ENCODE assay signal across 1 cellular context in the genomic region with DNA sequence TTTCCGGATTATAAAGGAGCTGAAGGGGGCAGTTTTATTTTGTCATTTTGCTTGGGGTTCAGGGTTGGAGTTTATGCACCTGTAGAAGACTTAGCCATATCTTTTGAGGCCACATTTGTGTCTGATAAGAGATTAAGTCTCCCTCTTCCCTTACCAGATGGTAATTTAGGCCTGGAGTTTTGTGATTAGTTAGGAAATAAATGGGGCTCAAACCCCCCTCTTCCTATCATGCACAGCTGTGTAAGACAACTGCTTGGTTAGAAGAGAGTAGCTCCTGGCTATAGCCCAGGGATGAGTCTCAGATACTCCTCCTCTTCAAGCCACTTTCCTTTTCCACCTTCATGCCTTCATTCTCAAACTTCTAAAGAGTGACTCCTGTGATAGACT.
TF ChIP-seq lines count a peak whose summit lies in the region.

No MANE protein-coding gene starts in this region.

TF ChIP-seq in GM12878, 131 proteins besides CTCF, POLR2A, EP300 and RAD21 (continued from another document):
- no peak for TF ChIP-seq MYC (IDR thresholded peaks at IDR 0.05; ENCODE audit: insufficient read depth, insufficient read length, insufficient replicate concordance, low read length, severe bottlenecking)
- no peak for TF ChIP-seq GABPA (IDR thresholded peaks at IDR 0.05; ENCODE audit: low read depth)
- no peak for TF ChIP-seq JUNB (IDR thresholded peaks at IDR 0.05)
- TF ChIP-seq GATAD2B (conservative IDR thresholded peaks at IDR 0.05; ENCODE audit: low read depth), result no peak
- TF ChIP-seq BACH1 (IDR thresholded peaks at IDR 0.05; ENCODE audit: borderline replicate concordance), result no peak
- TF ChIP-seq, protein P1, sequence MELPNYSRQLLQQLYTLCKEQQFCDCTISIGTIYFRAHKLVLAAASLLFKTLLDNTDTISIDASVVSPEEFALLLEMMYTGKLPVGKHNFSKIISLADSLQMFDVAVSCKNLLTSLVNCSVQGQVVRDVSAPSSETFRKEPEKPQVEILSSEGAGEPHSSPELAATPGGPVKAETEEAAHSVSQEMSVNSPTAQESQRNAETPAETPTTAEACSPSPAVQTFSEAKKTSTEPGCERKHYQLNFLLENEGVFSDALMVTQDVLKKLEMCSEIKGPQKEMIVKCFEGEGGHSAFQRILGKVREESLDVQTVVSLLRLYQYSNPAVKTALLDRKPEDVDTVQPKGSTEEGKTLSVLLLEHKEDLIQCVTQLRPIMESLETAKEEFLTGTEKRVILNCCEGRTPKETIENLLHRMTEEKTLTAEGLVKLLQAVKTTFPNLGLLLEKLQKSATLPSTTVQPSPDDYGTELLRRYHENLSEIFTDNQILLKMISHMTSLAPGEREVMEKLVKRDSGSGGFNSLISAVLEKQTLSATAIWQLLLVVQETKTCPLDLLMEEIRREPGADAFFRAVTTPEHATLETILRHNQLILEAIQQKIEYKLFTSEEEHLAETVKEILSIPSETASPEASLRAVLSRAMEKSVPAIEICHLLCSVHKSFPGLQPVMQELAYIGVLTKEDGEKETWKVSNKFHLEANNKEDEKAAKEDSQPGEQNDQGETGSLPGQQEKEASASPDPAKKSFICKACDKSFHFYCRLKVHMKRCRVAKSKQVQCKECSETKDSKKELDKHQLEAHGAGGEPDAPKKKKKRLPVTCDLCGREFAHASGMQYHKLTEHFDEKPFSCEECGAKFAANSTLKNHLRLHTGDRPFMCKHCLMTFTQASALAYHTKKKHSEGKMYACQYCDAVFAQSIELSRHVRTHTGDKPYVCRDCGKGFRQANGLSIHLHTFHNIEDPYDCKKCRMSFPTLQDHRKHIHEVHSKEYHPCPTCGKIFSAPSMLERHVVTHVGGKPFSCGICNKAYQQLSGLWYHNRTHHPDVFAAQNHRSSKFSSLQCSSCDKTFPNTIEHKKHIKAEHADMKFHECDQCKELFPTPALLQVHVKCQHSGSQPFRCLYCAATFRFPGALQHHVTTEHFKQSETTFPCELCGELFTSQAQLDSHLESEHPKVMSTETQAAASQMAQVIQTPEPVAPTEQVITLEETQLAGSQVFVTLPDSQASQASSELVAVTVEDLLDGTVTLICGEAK (IDR thresholded peaks at IDR 0.05; ENCODE audit: borderline replicate concordance), result no peak
- TF ChIP-seq CEBPB (IDR thresholded peaks at IDR 0.05; ENCODE audit: borderline replicate concordance in 1 of 2, low read depth in 2 of 2, low read length in 2 of 2), result no peak
- no peak for TF ChIP-seq MTA3 (IDR thresholded peaks at IDR 0.05; ENCODE audit: borderline replicate concordance, low read length)
- no peak for TF ChIP-seq ZNF384 (IDR thresholded peaks at IDR 0.05; ENCODE audit: borderline replicate concordance, low read depth, low read length)
- TF ChIP-seq MTA2 (IDR thresholded peaks at IDR 0.05; ENCODE audit: low read depth), result no peak
- TF ChIP-seq, protein P2, sequence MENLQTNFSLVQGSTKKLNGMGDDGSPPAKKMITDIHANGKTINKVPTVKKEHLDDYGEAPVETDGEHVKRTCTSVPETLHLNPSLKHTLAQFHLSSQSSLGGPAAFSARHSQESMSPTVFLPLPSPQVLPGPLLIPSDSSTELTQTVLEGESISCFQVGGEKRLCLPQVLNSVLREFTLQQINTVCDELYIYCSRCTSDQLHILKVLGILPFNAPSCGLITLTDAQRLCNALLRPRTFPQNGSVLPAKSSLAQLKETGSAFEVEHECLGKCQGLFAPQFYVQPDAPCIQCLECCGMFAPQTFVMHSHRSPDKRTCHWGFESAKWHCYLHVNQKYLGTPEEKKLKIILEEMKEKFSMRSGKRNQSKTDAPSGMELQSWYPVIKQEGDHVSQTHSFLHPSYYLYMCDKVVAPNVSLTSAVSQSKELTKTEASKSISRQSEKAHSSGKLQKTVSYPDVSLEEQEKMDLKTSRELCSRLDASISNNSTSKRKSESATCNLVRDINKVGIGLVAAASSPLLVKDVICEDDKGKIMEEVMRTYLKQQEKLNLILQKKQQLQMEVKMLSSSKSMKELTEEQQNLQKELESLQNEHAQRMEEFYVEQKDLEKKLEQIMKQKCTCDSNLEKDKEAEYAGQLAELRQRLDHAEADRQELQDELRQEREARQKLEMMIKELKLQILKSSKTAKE (IDR thresholded peaks at IDR 0.05; ENCODE audit: low read depth, poor library complexity, severe bottlenecking), result no peak
- TF ChIP-seq WRNIP1 (IDR thresholded peaks at IDR 0.05; ENCODE audit: borderline replicate concordance, low read depth, low read length), result no peak
- TF ChIP-seq, protein P3, sequence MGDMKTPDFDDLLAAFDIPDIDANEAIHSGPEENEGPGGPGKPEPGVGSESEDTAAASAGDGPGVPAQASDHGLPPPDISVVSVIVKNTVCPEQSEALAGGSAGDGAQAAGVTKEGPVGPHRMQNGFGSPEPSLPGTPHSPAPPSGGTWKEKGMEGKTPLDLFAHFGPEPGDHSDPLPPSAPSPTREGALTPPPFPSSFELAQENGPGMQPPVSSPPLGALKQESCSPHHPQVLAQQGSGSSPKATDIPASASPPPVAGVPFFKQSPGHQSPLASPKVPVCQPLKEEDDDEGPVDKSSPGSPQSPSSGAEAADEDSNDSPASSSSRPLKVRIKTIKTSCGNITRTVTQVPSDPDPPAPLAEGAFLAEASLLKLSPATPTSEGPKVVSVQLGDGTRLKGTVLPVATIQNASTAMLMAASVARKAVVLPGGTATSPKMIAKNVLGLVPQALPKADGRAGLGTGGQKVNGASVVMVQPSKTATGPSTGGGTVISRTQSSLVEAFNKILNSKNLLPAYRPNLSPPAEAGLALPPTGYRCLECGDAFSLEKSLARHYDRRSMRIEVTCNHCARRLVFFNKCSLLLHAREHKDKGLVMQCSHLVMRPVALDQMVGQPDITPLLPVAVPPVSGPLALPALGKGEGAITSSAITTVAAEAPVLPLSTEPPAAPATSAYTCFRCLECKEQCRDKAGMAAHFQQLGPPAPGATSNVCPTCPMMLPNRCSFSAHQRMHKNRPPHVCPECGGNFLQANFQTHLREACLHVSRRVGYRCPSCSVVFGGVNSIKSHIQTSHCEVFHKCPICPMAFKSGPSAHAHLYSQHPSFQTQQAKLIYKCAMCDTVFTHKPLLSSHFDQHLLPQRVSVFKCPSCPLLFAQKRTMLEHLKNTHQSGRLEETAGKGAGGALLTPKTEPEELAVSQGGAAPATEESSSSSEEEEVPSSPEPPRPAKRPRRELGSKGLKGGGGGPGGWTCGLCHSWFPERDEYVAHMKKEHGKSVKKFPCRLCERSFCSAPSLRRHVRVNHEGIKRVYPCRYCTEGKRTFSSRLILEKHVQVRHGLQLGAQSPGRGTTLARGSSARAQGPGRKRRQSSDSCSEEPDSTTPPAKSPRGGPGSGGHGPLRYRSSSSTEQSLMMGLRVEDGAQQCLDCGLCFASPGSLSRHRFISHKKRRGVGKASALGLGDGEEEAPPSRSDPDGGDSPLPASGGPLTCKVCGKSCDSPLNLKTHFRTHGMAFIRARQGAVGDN (IDR thresholded peaks at IDR 0.05), result no peak
- no peak for TF ChIP-seq ESRRA (IDR thresholded peaks at IDR 0.05; ENCODE audit: low read length)
